Comparison of ENCODE assay signal across 8 cellular contexts in genomic region chr6:101011165-101011564, GRCh38.
DNase-seq lines count a peak whose midpoint lies in the region; ATAC-seq, FAIRE-seq and TF ChIP-seq lines count a peak whose summit lies in the region.

No MANE protein-coding gene starts in this region.

- H3K36me3 ChIP-seq in bronchial epithelial cell (ENCODE audit: control insufficient read depth, insufficient read depth, low read length) = no peaks in the 10 kb centered on the region

- H3K4me3 ChIP-seq in bronchial epithelial cell (ENCODE audit: low read depth, low read length) = no peak overlapping the region
- H3K4me3 ChIP-seq in lower leg skin (ENCODE audit: low read depth, poor library complexity, severe bottlenecking) = no peak overlapping the region

- peak; percentile 41 for DNase-seq in bronchial epithelial cell (ENCODE audit: low read depth)
- no peak for DNase-seq in lower leg skin (ENCODE audit: low spot score in 2 of 2)
- DNase-seq in cerebellar cortex (ENCODE audit: low spot score) = no peak
- DNase-seq in posterior cingulate gyrus = no peak
- no peak for DNase-seq in HT-29 (ENCODE audit: low spot score)

- ATAC-seq in GM18498 (IDR thresholded peaks at IDR 0.05; ENCODE audit: unreplicated experiment) (peak; percentile 97), GM19468 (IDR thresholded peaks at IDR 0.05; ENCODE audit: extremely low read depth, unreplicated experiment) (peak; percentile 98), HG03460 (IDR thresholded peaks at IDR 0.05; ENCODE audit: unreplicated experiment) (peak; percentile 99)

- TF ChIP-seq POLR2A in lower leg skin (IDR thresholded peaks at IDR 0.05) = no peak

- TF ChIP-seq CTCF in bronchial epithelial cell (IDR thresholded peaks at IDR 0.05; ENCODE audit: insufficient read depth, low read length, severe bottlenecking) (no peak), lower leg skin (IDR thresholded peaks at IDR 0.05) (no peak)

- 41 to 43% methylated on average over 2 of the region's 2 CpGs for WGBS in lower leg skin, 2 donors

- FAIRE-seq in bronchial epithelial cell (lab: Jason Lieb, UNC) = no peak

- H3K27me3 ChIP-seq in bronchial epithelial cell (ENCODE audit: control insufficient read depth, insufficient read depth, low read length) = no peaks in the 10 kb centered on the region

- intact Hi-C loops in lower leg skin (cut with DNase I; ENCODE audit: low total_unique reads) = no loop called here
- intact Hi-C loops in posterior cingulate gyrus (cut with DNase I) = no loop called here
